ENCODE assay signal across 23 cellular contexts in genomic region chr2:219561179-219562048, GRCh38. TPM values are rescaled to one million over a fixed set of nuclear protein-coding genes. Genes with fewer than 3 reads are reported as not detected.
DNase-seq lines count a peak whose midpoint lies in the region; ATAC-seq and TF ChIP-seq lines count a peak whose summit lies in the region.
"Had no signal": no experiment of that assay in that cellular context is flagged by ENCODE, and none has a peak within 500 bp of the region (broad histone marks: within the 10 kb centered on the region; RNA-seq: fewer than 3 reads in every experiment).

No MANE protein-coding gene starts in this region.

- H3K27ac ChIP-seq in H9 (ENCODE audit: insufficient read length, low read depth, low read length) (no peak overlapping the region), right cardiac atrium (ENCODE audit: low read length) (no peak overlapping the region), MM.1S (ENCODE audit: low read length) (no peak overlapping the region)
- H3K27ac ChIP-seq: ascending aorta, SJSA1, thyroid gland, WERI-Rb-1 had no signal

- H2BK15ac ChIP-seq in H9 (ENCODE audit: low read depth, low read length): no peak overlapping the region

- H3K23me2 ChIP-seq in H9 (ENCODE audit: insufficient read length, low read depth, low read length, poor library complexity, severe bottlenecking): no peaks in the 10 kb centered on the region

- no peak overlapping the region for H2BK5ac ChIP-seq in H9 (ENCODE audit: insufficient read length, low read length)

- TF ChIP-seq CTCF in H9 (conservative IDR thresholded peaks at IDR 0.05): no peak
- TF ChIP-seq CTCF in neural crest cell (conservative IDR thresholded peaks at IDR 0.05): no peak
- TF ChIP-seq CTCF in MM.1S (IDR thresholded peaks at IDR 0.05; ENCODE audit: low read length): no peak

- H3K36me3 ChIP-seq in MM.1S (replicated peaks; ENCODE audit: insufficient read depth, low read length) (no peaks in the 10 kb centered on the region), MG63 (no peaks in the 10 kb centered on the region; the same call in 1 of the 2 replicates)

- no peak overlapping the region for H3K4me2 ChIP-seq in H9 (ENCODE audit: insufficient read depth, insufficient read length, low read length)
- no peak overlapping the region for H3K4me2 ChIP-seq in MM.1S (ENCODE audit: low read depth, low read length)

- no peaks in the 10 kb centered on the region for H3F3A ChIP-seq in MM.1S (ENCODE audit: insufficient read depth, low read length)

- no peak overlapping the region for H2BK12ac ChIP-seq in H9 (ENCODE audit: insufficient read length, low read depth, low read length)

- no CpG with 5 or more reads among the region's 24 CpGs for WGBS in H9 (ENCODE audit: extremely low coverage, insufficient read length, low lambda C conversion rate)
- 63% methylated on average over 24 of the region's 24 CpGs for WGBS in right cardiac atrium

- H3K9ac ChIP-seq in H9 (ENCODE audit: extremely low read depth, insufficient read length, low read length) (no peak overlapping the region), MM.1S (ENCODE audit: low read length) (no peak overlapping the region)

- H2BK120ac ChIP-seq in H9 (ENCODE audit: low read depth, low read length, poor library complexity, severe bottlenecking): no peak overlapping the region

- intact Hi-C loops in right cardiac atrium (cut with DNase I): no loop called here

- H3K79me2 ChIP-seq in H9 (ENCODE audit: insufficient read depth, low read length) (no peaks in the 10 kb centered on the region), MM.1S (ENCODE audit: low read length) (no peaks in the 10 kb centered on the region)

- H3K27me3 ChIP-seq in H9 (ENCODE audit: insufficient read depth, low read length) (no peaks in the 10 kb centered on the region), right cardiac atrium (ENCODE audit: control insufficient read depth, insufficient read depth) (no peaks in the 10 kb centered on the region), MM.1S (replicated peaks; ENCODE audit: insufficient read depth, low read length) (peaks cover 97% of the 10 kb centered on the region), MG63 (no peaks in the 10 kb centered on the region)
- H3K27me3 ChIP-seq: ascending aorta, SJSA1, thyroid gland had no signal

- no peaks in the 10 kb centered on the region for H4K20me1 ChIP-seq in H9 (ENCODE audit: control insufficient read depth, insufficient read depth, insufficient read length)
- H4K20me1 ChIP-seq in MM.1S (ENCODE audit: insufficient read depth, low read length): no peaks in the 10 kb centered on the region

- no peak overlapping the region for H3K23ac ChIP-seq in H9 (ENCODE audit: insufficient read length, low read depth, low read length)

- H4K91ac ChIP-seq in H9 (ENCODE audit: insufficient read length, low read depth, low read length): no peak overlapping the region

- H3K79me1 ChIP-seq in H9 (ENCODE audit: insufficient read depth, low read depth, low read length, poor library complexity, severe bottlenecking): no peaks in the 10 kb centered on the region

- H3K36me3 Mint-ChIP-seq in H9 (ENCODE audit: insufficient read depth in 1 of 3, low read depth in 3 of 3) (peaks cover 32 to 67% (median 48%) of the 10 kb centered on the region in 3 experiments), neural crest cell (ENCODE audit: low read depth) (peaks cover 4% of the 10 kb centered on the region)
- H3K36me3 Mint-ChIP-seq: activated CD4-positive, alpha-beta memory T cell treated with anti-CD3 and anti-CD28 coated beads for 36 hours had no signal

- H3K4me3 ChIP-seq in right cardiac atrium (ENCODE audit: low read length) (no peak overlapping the region), MM.1S (ENCODE audit: low read length) (no peak overlapping the region), MG63 (no peak overlapping the region)
- H3K4me3 ChIP-seq: ascending aorta, SJSA1, thyroid gland had no signal

- H3K27me3 Mint-ChIP-seq in H9 (ENCODE audit: low read depth) (peaks cover 2% of the 10 kb centered on the region; the same call in 1 of the 2 replicates), neural crest cell (ENCODE audit: low read depth) (no peaks in the 10 kb centered on the region)

- H2AFZ ChIP-seq in H9 (ENCODE audit: low read length) (no peak overlapping the region), MM.1S (ENCODE audit: low read length) (no peak overlapping the region)

- H2AK5ac ChIP-seq in H9 (ENCODE audit: insufficient read length, low read length): no peak overlapping the region

- peaks cover 26% of the 10 kb centered on the region; the same call in 1 of the 2 replicates for H3K4me1 ChIP-seq in H9 (ENCODE audit: insufficient read depth, low read length)
- H3K4me1 ChIP-seq in right cardiac atrium (ENCODE audit: control insufficient read depth, insufficient read depth, low read length): no peaks in the 10 kb centered on the region
- H3K4me1 ChIP-seq in MM.1S (ENCODE audit: low read length): no peaks in the 10 kb centered on the region
- H3K4me1 ChIP-seq: ascending aorta, SJSA1 had no signal

- DNase-seq in H9: peak; percentile 61
- peak in 1 of 3 donors; percentile 45 for DNase-seq in right cardiac atrium
- no peak for DNase-seq in neural crest cell (ENCODE audit: low read depth, low spot score)
- no peak for DNase-seq in MM.1S
- DNase-seq in MG63: no peak
- no peak for DNase-seq in GM19240 (ENCODE audit: insufficient read length, low spot score)
- no peak for DNase-seq in MV-4-11 (lab: John Stamatoyannopoulos, UW)
- DNase-seq: activated CD4-positive, alpha-beta memory T cell treated with anti-CD3 and anti-CD28 coated beads for 36 hours; activated naive CD4-positive, alpha-beta T cell treated with anti-CD3 and anti-CD28 coated beads, Interleukin-2, amount 50 U/mL, for 16 hours; activated T-cell treated with anti-CD3 and anti-CD28 coated beads, Interleukin-2, amount 50 U/mL, for 1 hour; DMS79 treated with DMSO at 0.1 percent for 48 hours; NCI-H1105 treated with DMSO at 0.1 percent for 48 hours; nucleus accumbens; stimulated activated naive CD4-positive, alpha-beta T cell treated with Interleukin-2 at 50 U/mL for 16 hours; T-helper 2 cell; thyroid gland; WERI-Rb-1 had no signal

- H3K18ac ChIP-seq in H9 (ENCODE audit: insufficient read length, low read depth, low read length): no peak overlapping the region

- no peak overlapping the region for H3K56ac ChIP-seq in H9 (ENCODE audit: insufficient read length, low read depth, low read length)

- H3K4ac ChIP-seq in H9 (ENCODE audit: low read depth, low read length): no peak overlapping the region; the same call in 1 of the 2 replicates

- no peaks in the 10 kb centered on the region for H3K9me2 ChIP-seq in MM.1S (replicated peaks; ENCODE audit: insufficient read depth, low read length)

- peaks cover 58 to 59% of the 10 kb centered on the region in 2 experiments for H3K4me1 Mint-ChIP-seq in H9
- H3K4me1 Mint-ChIP-seq in neural crest cell: peaks cover 14% of the 10 kb centered on the region

- ATAC-seq in SK-N-SH treated with all-trans-retinoic acid at 6 μM for 48 hours (peak; percentile 5), right cardiac atrium (peak; percentile 3 to 4)
- ATAC-seq: sciatic nerve had no signal

- no peaks in the 10 kb centered on the region; a peak in 1 of 5 replicates for H3K9me3 Mint-ChIP-seq in H9
- H3K9me3 Mint-ChIP-seq in neural crest cell: no peaks in the 10 kb centered on the region
- H3K9me3 Mint-ChIP-seq: activated CD4-positive, alpha-beta memory T cell treated with anti-CD3 and anti-CD28 coated beads for 36 hours had no signal

- H4K5ac ChIP-seq in H9 (ENCODE audit: insufficient read length, low read depth, low read length): no peak overlapping the region

- H3K4me3 Mint-ChIP-seq in H9: peak overlapping the region in 1 of 2 experiments; percentile 17; a peak in 3 of 5 replicates
- H3K4me3 Mint-ChIP-seq in neural crest cell: peak overlapping the region; percentile 13
- H3K4me3 Mint-ChIP-seq: activated CD4-positive, alpha-beta memory T cell treated with anti-CD3 and anti-CD28 coated beads for 36 hours had no signal

- H3T11ph ChIP-seq in H9 (ENCODE audit: low read length): no peak overlapping the region

- H2BK20ac ChIP-seq in H9 (ENCODE audit: low read depth, low read length, poor library complexity, severe bottlenecking): no peak overlapping the region

- H3K14ac ChIP-seq in H9 (ENCODE audit: insufficient read depth, low read length): no peak overlapping the region; the same call in 1 of the 2 replicates

- no peak overlapping the region for H4K8ac ChIP-seq in H9 (replicated peaks; ENCODE audit: insufficient read length, low read depth, low read length)

- H3K9me3 ChIP-seq in H9 (ENCODE audit: control insufficient read depth, low read depth, low read length) (no peaks in the 10 kb centered on the region), right cardiac atrium (ENCODE audit: control insufficient read depth, low read length) (no peaks in the 10 kb centered on the region), MM.1S (replicated peaks; ENCODE audit: insufficient read depth, low read length) (no peaks in the 10 kb centered on the region), MG63 (no peaks in the 10 kb centered on the region)
- H3K9me3 ChIP-seq: ascending aorta, SJSA1, thyroid gland had no signal

- H3K27ac Mint-ChIP-seq in H9 (peak overlapping the region; percentile 86 to 96 (median 89)), neural crest cell (ENCODE audit: unreplicated experiment) (peak overlapping the region; percentile 83)
- H3K27ac Mint-ChIP-seq: activated CD4-positive, alpha-beta memory T cell treated with anti-CD3 and anti-CD28 coated beads for 36 hours had no signal

RNA-seq across cellular contexts. Expression of gene OBSL1, which starts 9.9 kb away (rescaled TPM):
- 139 and 140 TPM in 2 replicates for total RNA-seq in H9 (2021)
- 100 to 1,000 TPM; 263 to 321 (median 294) TPM for total RNA-seq in right cardiac atrium
- 179 TPM for polyA plus RNA-seq in right cardiac atrium
- total RNA-seq in neural crest cell: 122 and 123 TPM in 2 replicates
- 37.6 and 49.9 TPM in 2 replicates for total RNA-seq in MG63 (2014; rRNA removed; shearing (Covaris generic); ENCODE audit: low replicate concordance)

RNA-seq across cellular contexts. Expression of gene INHA, which starts 10.7 kb away (rescaled TPM):
- total RNA-seq in H9 (2021) (0.24 and 0.31 TPM in 2 replicates), right cardiac atrium (10 to 100 TPM; 16.7 to 47.6 (median 28.1) TPM), neural crest cell (0.50 TPM in 1 of 2 replicates, not detected in the other)
- 28.7 TPM for polyA plus RNA-seq in right cardiac atrium
- not detected in 2 replicates for total RNA-seq in MG63 (2014; rRNA removed; shearing (Covaris generic); ENCODE audit: low replicate concordance)
- total RNA-seq: activated CD4-positive, alpha-beta memory T cell treated with anti-CD3 and anti-CD28 coated beads for 36 hours; ascending aorta; mononuclear cell; OCI-LY7 had no signal

RNA-seq across cellular contexts. Expression of gene TMEM198, which starts 17.6 kb away (rescaled TPM):
- total RNA-seq in H9 (2021) (7.7 and 8.8 TPM in 2 replicates), right cardiac atrium (1 to 10 TPM; 1.8 to 3.4 (median 3.1) TPM), neural crest cell (15.7 and 16.4 TPM in 2 replicates)
- polyA plus RNA-seq in right cardiac atrium: 3.4 TPM
- total RNA-seq in MG63 (2014; rRNA removed; shearing (Covaris generic); ENCODE audit: low replicate concordance): 5.1 and 5.9 TPM in 2 replicates
- total RNA-seq: mononuclear cell had no signal

RNA-seq across cellular contexts. Expression of gene CHPF, which starts 17.8 kb away (rescaled TPM):
- total RNA-seq in H9 (2021): 45.1 and 46.5 TPM in 2 replicates
- total RNA-seq in right cardiac atrium: 100 to 1,000 TPM in 2 of 4 donors, 10 to 100 TPM in 2; 92.6 to 145 (median 101) TPM
- polyA plus RNA-seq in right cardiac atrium: 115 TPM
- 27.0 and 30.0 TPM in 2 replicates for total RNA-seq in neural crest cell
- total RNA-seq in MG63 (2014; rRNA removed; shearing (Covaris generic); ENCODE audit: low replicate concordance): 26.6 and 40.4 TPM in 2 replicates

RNA-seq across cellular contexts. Expression of gene STK11IP, which starts 36.2 kb away (rescaled TPM):
- total RNA-seq in H9 (2021) (28.1 and 31.1 TPM in 2 replicates), right cardiac atrium (10 to 100 TPM; 12.1 to 19.0 (median 15.1) TPM), neural crest cell (31.4 and 32.9 TPM in 2 replicates)
- polyA plus RNA-seq in right cardiac atrium: 13.4 TPM
- 8.2 and 15.8 TPM in 2 replicates for total RNA-seq in MG63 (2014; rRNA removed; shearing (Covaris generic); ENCODE audit: low replicate concordance)

Comparison
In these comparisons a context has a peak if more than half of its experiments do, and no peak if none do; other contexts are left out.
1. RNA of gene INHA, which starts 10.7 kb away (total RNA-seq): 16.7 to 47.6 TPM in right cardiac atrium; 0.24 to 0.31 TPM in H9, 0.50 TPM in neural crest cell and not detected in MG63; every median in the first group is over 10 times any median in the second.